In the genomic region with DNA sequence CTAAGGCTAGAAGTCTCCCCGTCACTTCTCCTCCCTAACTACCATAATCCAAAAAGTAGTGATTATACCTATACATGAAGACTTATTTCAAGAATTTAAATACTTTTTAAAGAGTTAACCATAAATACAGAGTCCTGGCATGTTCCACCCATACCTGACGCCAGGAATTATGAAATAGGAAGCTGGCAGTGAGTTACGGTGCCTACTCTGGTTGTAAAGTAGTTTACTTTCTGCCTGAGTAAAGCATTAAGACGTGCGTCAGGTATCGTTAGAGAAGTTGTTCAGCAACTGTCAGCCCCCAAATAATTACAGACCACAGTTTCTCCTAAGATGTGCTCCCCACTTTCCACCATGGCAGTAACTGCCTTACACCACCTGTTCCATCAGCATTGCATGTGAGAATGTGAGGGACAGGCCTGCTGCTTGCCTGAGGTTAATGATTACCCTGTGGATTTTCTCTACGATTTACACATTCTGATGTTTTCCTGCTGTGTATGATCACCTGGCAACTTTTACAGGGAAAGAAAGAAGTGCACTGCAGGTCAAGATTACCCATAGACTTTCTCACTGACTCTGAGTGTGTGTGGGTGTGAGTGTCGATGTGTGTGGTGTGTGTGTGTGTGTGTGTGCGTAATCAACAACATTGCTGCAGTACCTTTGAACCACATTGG, we compare ENCODE assay signal across 26 cellular contexts.
DNase-seq lines count a peak whose midpoint lies in the region; ATAC-seq, FAIRE-seq and TF ChIP-seq lines count a peak whose summit lies in the region.
"Had no signal": no experiment of that assay in that cellular context is flagged by ENCODE, and none has a peak within 500 bp of the region (broad histone marks: within the 10 kb centered on the region; RNA-seq: fewer than 3 reads in every experiment).

No MANE protein-coding gene starts in this region.

- H3K4me1 ChIP-seq in body of pancreas, result peaks cover 22% of the 10 kb centered on the region
- H3K4me1 ChIP-seq in pancreas, result peaks cover 0 to 14% (median 5%) of the 10 kb centered on the region in 3 donors

- DNase-seq in Caki2 (ENCODE audit: low read depth), result peak; percentile 47
- DNase-seq in body of pancreas, result peak; percentile 53 to 77 (median 67)
- peak; percentile 76 for DNase-seq in kidney tubule cell (ENCODE audit: low spot score)
- peak in 3 of 6 donors; percentile 49 to 68 (median 64) for DNase-seq in pancreas
- DNase-seq in DMS153 treated with DMSO at 0.1 percent for 48 hours (lab: John Stamatoyannopoulos, UW; ENCODE audit: unreplicated experiment), result no peak
- DNase-seq in SKM-1 treated with dmso at 0.1 percent for 144 hours (lab: John Stamatoyannopoulos, UW; ENCODE audit: unreplicated experiment), result no peak
- DNase-seq: activated CD4-positive, alpha-beta T cell treated with anti-CD3 and anti-CD28 coated beads for 1 hour; activated naive CD4-positive, alpha-beta T cell treated with anti-CD3 and anti-CD28 coated beads, Interleukin-2, amount 10 ng/mL, durations not matched to agents 7 days and 5 days; activated T-cell treated with anti-CD3 and anti-CD28 coated beads, Interleukin-2, amount 50 U/mL, for 72 hours; CD4-positive, CD25-positive, alpha-beta regulatory T cell; DMS79; endodermal cell; Karpas-422; mesenchymal stem cell; naive thymus-derived CD8-positive, alpha-beta T cell; NCI-H1092; NCI-H2029; ovary had no signal

- H3K27me3 ChIP-seq in body of pancreas (no peaks in the 10 kb centered on the region), pancreas (no peaks in the 10 kb centered on the region)
- H3K27me3 ChIP-seq: ovary had no signal

- peak; percentile 98 for ATAC-seq in body of pancreas
- peak; percentile 95 to 97 (median 95) for ATAC-seq in pancreas
- no peak for ATAC-seq in GM21786 (IDR thresholded peaks at IDR 0.05; ENCODE audit: unreplicated experiment)
- ATAC-seq in HG02798 (IDR thresholded peaks at IDR 0.05; ENCODE audit: poor library complexity, unreplicated experiment), result no peak
- ATAC-seq: activated T-cell treated with anti-CD3 and anti-CD28 coated beads, Interleukin-2, amount 50 U/mL, for 72 hours; naive thymus-derived CD8-positive, alpha-beta T cell; SK-N-SH treated with all-trans-retinoic acid at 6 μM for 48 hours; stimulated activated memory B cell treated with anti-CD40 and anti-IgM and Interleukin-4, amounts not matched to agents 10 μg/mL and 1 μg/mL and 100 μg/mL, for 72 hours had no signal

- 26 to 27% methylated on average over 9 of the region's 9 CpGs for WGBS in body of pancreas, 2 donors
- WGBS in pancreas, 2 donors, result 24 to 31% methylated on average over 9 of the region's 9 CpGs

- peak in 2 of 3 donors; percentile 45 to 62 for TF ChIP-seq POLR2A in body of pancreas (IDR thresholded peaks at IDR 0.05)

- TF ChIP-seq CTCF in body of pancreas (IDR thresholded peaks at IDR 0.05) (peak in 4 of 7 experiments; percentile 29 to 33 (median 31)), pancreas (IDR thresholded peaks at IDR 0.05) (no peak)

- FAIRE-seq in pancreas (lab: Jason Lieb, UNC), result peak; percentile 54
- FAIRE-seq: astrocyte, GM12892, H54 had no signal

- no peaks in the 10 kb centered on the region for H3K9me3 ChIP-seq in body of pancreas
- H3K9me3 ChIP-seq in pancreas, result no peaks in the 10 kb centered on the region
- H3K9me3 ChIP-seq: ovary, thoracic aorta had no signal

- H3K36me3 ChIP-seq in body of pancreas (replicated peaks in 1 of 2; ENCODE audit: insufficient read depth in 1 of 2, low read depth in 2 of 2) (no peaks in the 10 kb centered on the region), pancreas (no peaks in the 10 kb centered on the region)
- H3K36me3 ChIP-seq: ovary, thoracic aorta had no signal

- no peak overlapping the region for H3K4me3 ChIP-seq in body of pancreas
- peak overlapping the region in 1 of 4 donors; percentile 19 for H3K4me3 ChIP-seq in pancreas
- H3K4me3 ChIP-seq: ovary, thoracic aorta had no signal

- intact Hi-C loops in body of pancreas (cut with DNase I) (no loop called here), pancreas (cut with DNase I) (no loop called here)

- in situ Hi-C loops in Caki2 (cut with HindIII; ENCODE audit: low pct_unique_long_range_greater_than_20kb, low sequenced_read_pairs), result no loop called here

- peak overlapping the region; percentile 49 to 82 (median 70) for H3K27ac ChIP-seq in body of pancreas
- peak overlapping the region; percentile 53 to 77 (median 68) for H3K27ac ChIP-seq in pancreas
- H3K27ac ChIP-seq: ovary, thoracic aorta had no signal

Comparison
In these comparisons a context has a peak if more than half of its experiments do, and no peak if none do; other contexts are left out.
1. DNase-seq: peak in Caki2 (single experiment), body of pancreas (4 of 4) and kidney tubule cell (single experiment); none in DMS153 treated with DMSO at 0.1 percent for 48 hours (single experiment) and SKM-1 treated with dmso at 0.1 percent for 144 hours (single experiment).
2. ATAC-seq: peak in body of pancreas (single experiment) and pancreas (4 of 4); none in GM21786 (single experiment) and HG02798 (single experiment).
3. CTCF ChIP-seq: peak in body of pancreas (4 of 7); none in pancreas (0 of 4).